In the genomic region with DNA sequence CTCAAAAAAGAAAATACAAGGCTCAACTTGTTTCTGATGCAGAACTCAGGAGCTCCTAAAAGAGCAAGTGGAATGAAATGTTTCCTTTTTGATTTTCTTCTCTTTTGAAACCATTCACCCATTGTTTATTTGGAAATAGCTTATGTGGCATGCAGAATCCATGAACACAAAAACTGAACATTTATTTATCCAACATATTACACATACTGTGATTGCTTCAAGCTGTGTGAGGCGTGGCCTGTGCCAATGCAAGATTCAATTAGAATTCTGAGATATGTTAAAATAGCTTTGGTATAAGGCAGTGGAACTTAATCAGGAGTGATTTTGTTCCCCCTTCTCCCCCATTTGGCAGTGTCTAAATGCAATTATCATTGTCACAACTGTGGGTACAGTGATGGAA, we compare ENCODE assay signal across 31 cellular contexts.
"Had no signal": no experiment of that assay in that cellular context is flagged by ENCODE, and none has a peak within 500 bp of the region (broad histone marks: within the 10 kb centered on the region; RNA-seq: fewer than 3 reads in every experiment).

No MANE protein-coding gene starts in this region.

- H3K27me3 ChIP-seq: breast epithelium, esophagus muscularis mucosa, foreskin keratinocyte, heart right ventricle, left lung, neural progenitor cell, right atrium auricular region, stomach, tibial artery, upper lobe of right lung had no signal

- ATAC-seq: activated T-cell treated with anti-CD3 and anti-CD28 coated beads, Interleukin-2, amount 50 U/mL, for 72 hours; left lung; lower lobe of right lung; natural killer cell; stimulated activated naive B cell treated with anti-CD40 and anti-IgM and Interleukin-4, amounts not matched to agents 10 μg/mL and 1 μg/mL and 100 μg/mL, for 72 hours; upper lobe of right lung had no signal

- H3K9me3 Mint-ChIP-seq: activated naive CD8-positive, alpha-beta T cell treated with anti-CD3 and anti-CD28 coated beads for 36 hours; activated T-cell treated with anti-CD3 and anti-CD28 coated beads, Interleukin-2, amount 50 U/mL, for 72 hours; dendritic cell treated with granulocyte-macrophage colony-stimulating factor and Interleukin-4, amounts not matched to agents 40 ng/mL and 50 ng/mL, for 4 days; natural killer cell; neural progenitor cell; stimulated activated naive B cell treated with anti-CD40 and anti-IgM and Interleukin-4, amounts not matched to agents 10 μg/mL and 1 μg/mL and 100 μg/mL, for 72 hours had no signal

- H3K4me1 ChIP-seq: esophagus muscularis mucosa, left lung, lower lobe of right lung, neural progenitor cell, parathyroid adenoma, right atrium auricular region, stomach, upper lobe of right lung had no signal

- DNase-seq: activated CD4-positive, alpha-beta T cell treated with anti-CD3 and anti-CD28 coated beads for 4 hours; activated CD4-positive, alpha-beta T cell treated with anti-CD3 and anti-CD28 coated beads, Interleukin-2, amount 50 U/mL, for 4 hours; activated naive CD4-positive, alpha-beta T cell treated with Interleukin-2 at 50 U/mL for 16 hours; activated naive CD8-positive, alpha-beta T cell treated with anti-CD3 and anti-CD28 coated beads for 36 hours; activated T-cell treated with anti-CD3 and anti-CD28 coated beads for 4 hours; activated T-cell treated with anti-CD3 and anti-CD28 coated beads, Interleukin-2, amount 50 U/mL, for 72 hours; central memory CD4-positive, alpha-beta T cell; effector CD4-positive, alpha-beta T cell; kidney glomerular epithelial cell; left lung; lower lobe of right lung; mesendoderm; natural killer cell; stimulated activated CD4-positive, alpha-beta T cell treated with anti-CD3 and anti-CD28 coated beads, Interleukin-15, amount 100 ng/mL, for 24 hours; stimulated activated CD4-positive, alpha-beta T cell treated with anti-CD3 and anti-CD28 coated beads, Interleukin-2, amount 100 ng/mL, for 24 hours; stimulated activated naive B cell treated with anti-CD40 and anti-IgM and Interleukin-4, amounts not matched to agents 10 μg/mL and 1 μg/mL and 100 μg/mL, for 72 hours; stomach; T-helper 9 cell; tibial artery; upper lobe of right lung had no signal

- H3K36me3 Mint-ChIP-seq: activated naive CD8-positive, alpha-beta T cell treated with anti-CD3 and anti-CD28 coated beads for 36 hours; natural killer cell; neural progenitor cell; stimulated activated naive B cell treated with anti-CD40 and anti-IgM and Interleukin-4, amounts not matched to agents 10 μg/mL and 1 μg/mL and 100 μg/mL, for 72 hours had no signal

- H3K4me2 ChIP-seq: neural progenitor cell, smooth muscle cell had no signal

- FAIRE-seq: TTC549 had no signal

- H3K9ac ChIP-seq: neural progenitor cell, parathyroid adenoma had no signal

- H3K27ac Mint-ChIP-seq: activated naive CD8-positive, alpha-beta T cell treated with anti-CD3 and anti-CD28 coated beads for 36 hours; activated T-cell treated with anti-CD3 and anti-CD28 coated beads, Interleukin-2, amount 50 U/mL, for 72 hours; dendritic cell treated with granulocyte-macrophage colony-stimulating factor and Interleukin-4, amounts not matched to agents 40 ng/mL and 50 ng/mL, for 4 days; natural killer cell; stimulated activated naive B cell treated with anti-CD40 and anti-IgM and Interleukin-4, amounts not matched to agents 10 μg/mL and 1 μg/mL and 100 μg/mL, for 72 hours had no signal

- H3K4me3 Mint-ChIP-seq: activated naive CD8-positive, alpha-beta T cell treated with anti-CD3 and anti-CD28 coated beads for 36 hours; activated T-cell treated with anti-CD3 and anti-CD28 coated beads, Interleukin-2, amount 50 U/mL, for 72 hours; dendritic cell treated with granulocyte-macrophage colony-stimulating factor and Interleukin-4, amounts not matched to agents 40 ng/mL and 50 ng/mL, for 4 days; natural killer cell; neural progenitor cell; stimulated activated naive B cell treated with anti-CD40 and anti-IgM and Interleukin-4, amounts not matched to agents 10 μg/mL and 1 μg/mL and 100 μg/mL, for 72 hours had no signal

- H3K9me3 ChIP-seq: breast epithelium, esophagus muscularis mucosa, heart right ventricle, left lung, lower lobe of right lung, right atrium auricular region, stomach, tibial artery, upper lobe of right lung had no signal

- H3K36me3 ChIP-seq: breast epithelium, esophagus muscularis mucosa, heart right ventricle, left lung, lower lobe of right lung, neural progenitor cell, right atrium auricular region, stomach, tibial artery, upper lobe of right lung had no signal

- H2AFZ ChIP-seq: neural progenitor cell, parathyroid adenoma had no signal

- H3K79me2 ChIP-seq: parathyroid adenoma had no signal

- H3K27ac ChIP-seq: breast epithelium, esophagus muscularis mucosa, left lung, lower lobe of right lung, neural progenitor cell, parathyroid adenoma, right atrium auricular region, stomach, tibial artery, upper lobe of right lung, VCaP had no signal

- H3K27me3 Mint-ChIP-seq: activated naive CD8-positive, alpha-beta T cell treated with anti-CD3 and anti-CD28 coated beads for 36 hours; dendritic cell treated with granulocyte-macrophage colony-stimulating factor and Interleukin-4, amounts not matched to agents 40 ng/mL and 50 ng/mL, for 4 days; stimulated activated naive B cell treated with anti-CD40 and anti-IgM and Interleukin-4, amounts not matched to agents 10 μg/mL and 1 μg/mL and 100 μg/mL, for 72 hours had no signal

- H3K4me3 ChIP-seq: esophagus muscularis mucosa, heart right ventricle, left lung, lower lobe of right lung, neural progenitor cell, right atrium auricular region, smooth muscle cell, stomach, tibial artery, upper lobe of right lung had no signal

- H3K4me1 Mint-ChIP-seq: stimulated activated naive B cell treated with anti-CD40 and anti-IgM and Interleukin-4, amounts not matched to agents 10 μg/mL and 1 μg/mL and 100 μg/mL, for 72 hours had no signal
